In the genomic region with DNA sequence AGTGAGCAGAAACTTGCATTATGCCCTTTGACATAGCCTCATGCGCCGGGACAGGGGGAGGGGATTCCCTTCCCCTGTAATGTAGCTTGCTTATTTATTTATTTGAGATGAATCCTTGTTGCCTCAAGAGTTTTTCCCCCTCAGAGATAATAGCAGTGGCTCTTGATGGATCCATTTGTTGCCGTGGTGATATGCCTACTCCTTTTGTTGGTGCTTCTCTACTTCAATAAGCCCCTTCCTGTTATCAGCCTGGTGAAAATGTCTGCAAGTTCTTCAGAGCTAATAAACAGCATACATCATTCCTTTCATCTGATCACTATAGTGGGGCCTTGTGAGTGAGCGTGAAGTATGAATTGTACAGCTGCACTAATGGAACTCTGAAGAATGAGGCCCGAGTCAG, we compare ENCODE assay signal across 1 cellular context.
A peak's percentile ranks its signal among the peaks of the same experiment; 100 is the strongest.
TF ChIP-seq lines count a peak whose summit lies in the region.

No MANE protein-coding gene starts in this region.

TF ChIP-seq in neural cell, 6 proteins besides CTCF, POLR2A, EP300 and RAD21:
- TF ChIP-seq POLR2AphosphoS5 (IDR thresholded peaks at IDR 0.05) (peak; percentile 59), EZH2 (IDR thresholded peaks at IDR 0.05; ENCODE audit: borderline replicate concordance, insufficient read depth, low read length, poor library complexity, severe bottlenecking) (no peak)
